Comparison of ENCODE assay signal across 8 cellular contexts in genomic region chr7:140390466-140391190, GRCh38. TPM values are rescaled to one million over a fixed set of nuclear protein-coding genes. Genes with fewer than 3 reads are reported as not detected.
A peak's percentile ranks its signal among the peaks of the same experiment; 100 is the strongest.
DNase-seq lines count a peak whose midpoint lies in the region; ATAC-seq, FAIRE-seq and TF ChIP-seq lines count a peak whose summit lies in the region.

No MANE protein-coding gene starts in this region.

- TF ChIP-seq POLR2A in right lobe of liver (IDR thresholded peaks at IDR 0.05) = no peak
- no peak for TF ChIP-seq POLR2A in HepG2 (IDR thresholded peaks at IDR 0.05; ENCODE audit: insufficient read depth in 1 of 2, low read depth in 2 of 2, low read length in 2 of 2)
- TF ChIP-seq POLR2A in upper lobe of left lung (IDR thresholded peaks at IDR 0.05) = no peak

- H3K9ac ChIP-seq in HepG2 (ENCODE audit: insufficient read depth, low read depth, low read length) (no peak overlapping the region), adipocyte (ENCODE audit: low read length) (no peak overlapping the region)

- H3K4me1 ChIP-seq in right lobe of liver (no peaks in the 10 kb centered on the region), HepG2 (ENCODE audit: insufficient read depth, low read length) (no peaks in the 10 kb centered on the region), adipocyte (ENCODE audit: control insufficient read depth, insufficient read depth, low read length) (peaks cover 14% of the 10 kb centered on the region), upper lobe of left lung (peaks cover 2 to 6% (median 5%) of the 10 kb centered on the region in 4 donors)

- TF ChIP-seq CTCF in right lobe of liver (IDR thresholded peaks at IDR 0.05) (no peak), HepG2 (CRISPR knock-in tag; IDR thresholded peaks at IDR 0.05) (no peak), upper lobe of left lung (IDR thresholded peaks at IDR 0.05) (no peak)

- ATAC-seq in right lobe of liver (peak in 3 of 4 donors; percentile 22 to 35 (median 28)), HepG2 (no peak), HG03135 (IDR thresholded peaks at IDR 0.05; ENCODE audit: unreplicated experiment) (peak; percentile 43), upper lobe of left lung (ENCODE audit: low FRiP score in 2 of 2) (peak; percentile 49 to 51)

- 78% methylated on average over 8 of the region's 8 CpGs for WGBS in right lobe of liver (ENCODE audit: insufficient coverage, low coverage, low lambda C conversion rate, missing lambda C conversion rate)
- WGBS in HepG2 (ENCODE audit: low lambda C conversion rate) = 92% methylated on average over 8 of the region's 8 CpGs
- 79 to 89% methylated on average over 8 of the region's 8 CpGs for WGBS in upper lobe of left lung, 2 donors

- TF ChIP-seq EP300 in HepG2 (IDR thresholded peaks at IDR 0.05; ENCODE audit: low read depth in 2 of 2, low read length in 2 of 2) = no peak
- no peak for TF ChIP-seq EP300 in HepG2 (CRISPR knock-in tag; IDR thresholded peaks at IDR 0.05; ENCODE audit: borderline replicate concordance)
- no peak for TF ChIP-seq EP300 in upper lobe of left lung (IDR thresholded peaks at IDR 0.05)

- POLR2A ChIA-PET in HepG2 (lab: Yijun Ruan, JAX) = no interaction called here

- no TSS peak for BruUV-seq in HepG2 (replicated peaks; lab: Mats Ljungman, UMichigan)

- H3K79me2 ChIP-seq in HepG2 (ENCODE audit: insufficient read depth, low read length) = peaks cover 14% of the 10 kb centered on the region

- in situ Hi-C loops in HepG2 (cut with HindIII; ENCODE audit: extremely low pct_ligation_motif_present, low pct_unique_long_range_greater_than_20kb) = no loop called here

- intact Hi-C loops in right lobe of liver (cut with DNase I) = no loop called here
- intact Hi-C loops in HepG2 (cut with micrococcal nuclease; ENCODE audit: unreplicated experiment) = no loop called here

- CTCF ChIA-PET in HepG2 (lab: Yijun Ruan, JAX; ENCODE audit: low intra/inter-chr PET ratio, low total read pairs) = no interaction called here

- no peaks in the 10 kb centered on the region for H4K20me1 ChIP-seq in HepG2 (ENCODE audit: insufficient read depth, low read length)

- TF ChIP-seq RAD21 in HepG2 (CRISPR knock-in tag; IDR thresholded peaks at IDR 0.05) = no peak

- no peak overlapping the region for H3K4me2 ChIP-seq in HepG2 (ENCODE audit: low read depth, low read length)

- H2AFZ ChIP-seq in HepG2 (ENCODE audit: low read length) = no peak overlapping the region

- H3K36me3 ChIP-seq in right lobe of liver (no peaks in the 10 kb centered on the region), HepG2 (replicated peaks in 1 of 2; ENCODE audit: control insufficient read depth in 1 of 2, insufficient read depth in 2 of 2, low read length in 2 of 2) (no peaks in the 10 kb centered on the region), adipocyte (ENCODE audit: control insufficient read depth, insufficient read depth, low read length, severe bottlenecking) (no peaks in the 10 kb centered on the region), upper lobe of left lung (no peaks in the 10 kb centered on the region)

- H3K27me3 ChIP-seq in right lobe of liver = no peaks in the 10 kb centered on the region
- no peaks in the 10 kb centered on the region for H3K27me3 ChIP-seq in HepG2 (ENCODE audit: control insufficient read depth in 1 of 2, insufficient read depth in 2 of 2, low read length in 2 of 2)
- no peaks in the 10 kb centered on the region for H3K27me3 ChIP-seq in adipocyte (replicated peaks; ENCODE audit: control insufficient read depth, insufficient read depth, low read length)
- no peaks in the 10 kb centered on the region for H3K27me3 ChIP-seq in upper lobe of left lung

- no peak for DNase-seq in right lobe of liver
- no peak for DNase-seq in HepG2 (ENCODE audit: low spot score)
- DNase-seq in adipocyte (ENCODE audit: low read depth) = peak; percentile 20
- peak in 1 of 2 donors; percentile 23 for DNase-seq in upper lobe of left lung
- DNase-seq in NCI-H1048 (lab: John Stamatoyannopoulos, UW) = no peak
- no peak for DNase-seq in NCI-H2196 (lab: John Stamatoyannopoulos, UW; ENCODE audit: unreplicated experiment)
- DNase-seq in retina = no peak

- H3K27ac ChIP-seq in right lobe of liver = no peak overlapping the region
- H3K27ac ChIP-seq in HepG2 (ENCODE audit: extremely low read length, insufficient read depth, low read length) = no peak overlapping the region
- H3K27ac ChIP-seq in upper lobe of left lung = peak overlapping the region in 2 of 4 donors; percentile 29 to 74

- no peak overlapping the region for H3K4me3 ChIP-seq in right lobe of liver
- H3K4me3 ChIP-seq in HepG2 (replicated peaks in 1 of 3; ENCODE audit: insufficient read depth in 1 of 3, low read depth in 2 of 3, low read length in 3 of 3) = no peak overlapping the region
- H3K4me3 ChIP-seq in adipocyte (ENCODE audit: low read length) = no peak overlapping the region
- H3K4me3 ChIP-seq in upper lobe of left lung = no peak overlapping the region

- H3K9me3 ChIP-seq in right lobe of liver (no peaks in the 10 kb centered on the region), HepG2 (ENCODE audit: low read length) (no peaks in the 10 kb centered on the region), adipocyte (ENCODE audit: control insufficient read depth, low read length) (no peaks in the 10 kb centered on the region), upper lobe of left lung (no peaks in the 10 kb centered on the region)

- no peak for FAIRE-seq in HepG2 (lab: Jason Lieb, UNC)

TF ChIP-seq in HepG2, 621 proteins besides CTCF, POLR2A, EP300 and RAD21:
- TF ChIP-seq, protein P1, sequence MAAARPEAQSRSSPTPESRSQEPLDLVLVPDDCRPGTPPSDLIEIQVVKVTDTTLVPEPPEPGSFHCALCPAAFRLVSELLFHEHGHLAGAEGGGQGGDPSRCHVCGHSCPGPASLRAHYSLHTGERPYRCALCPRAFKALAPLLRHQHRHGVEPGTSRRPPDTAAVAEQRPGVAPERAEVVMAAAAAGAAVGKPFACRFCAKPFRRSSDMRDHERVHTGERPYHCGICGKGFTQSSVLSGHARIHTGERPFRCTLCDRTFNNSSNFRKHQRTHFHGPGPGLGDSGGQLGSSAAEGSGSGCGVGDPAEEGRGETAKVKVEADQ (CRISPR knock-in tag; IDR thresholded peaks at IDR 0.05; ENCODE audit: borderline replicate concordance) = no peak
TF ChIP-seq in HepG2: peak in this region for 0.

RNA-seq across cellular contexts. Expression of gene SLC37A3, which starts 7.7 kb away (rescaled TPM):
- 10 to 100 TPM in 4 of 6 experiments, 1 to 10 TPM in 2; 9.5 to 22.2 (median 13.6) TPM for total RNA-seq in right lobe of liver
- total RNA-seq in HepG2 (2016; rRNA removed; fragmentation: Illumina TruSeq; extraction: Trizol) = 12.9 and 21.3 TPM in 2 replicates
- 19.8 and 21.8 TPM in 2 replicates for total RNA-seq in HepG2 (2016; cell fraction: cytosol; rRNA removed; fragmentation: Illumina TruSeq; extraction: Trizol; ENCODE audit: low read depth)
- total RNA-seq in HepG2 (2016; cell fraction: insoluble cytoplasmic fraction; rRNA removed; fragmentation: Illumina TruSeq; extraction: Trizol) = 12.2 and 20.5 TPM in 2 replicates
- total RNA-seq in HepG2 (2016; cell fraction: membrane; rRNA removed; fragmentation: Illumina TruSeq; extraction: Trizol) = 13.9 and 15.8 TPM in 2 replicates
- total RNA-seq in HepG2 (2016; cell fraction: nucleus; rRNA removed; fragmentation: Illumina TruSeq; extraction: Trizol) = 31.8 and 37.4 TPM in 2 replicates
- 27.9 and 32.6 TPM in 2 replicates for polyA plus RNA-seq in HepG2 (2011; rRNA removed)
- 16.9 and 20.1 TPM in 2 replicates for polyA plus RNA-seq in HepG2 (2011; cell fraction: cytosol; rRNA removed)
- polyA plus RNA-seq in HepG2 (2011; cell fraction: nucleus; rRNA removed) = 82.0 and 99.8 TPM in 2 replicates
- 14.2 and 17.0 TPM in 2 replicates for polyA plus RNA-seq in HepG2 (2012)
- polyA plus RNA-seq in HepG2 (2016; cell fraction: cytosol; fragmentation: Illumina TruSeq; extraction: Trizol; ENCODE audit: low read depth) = 1.5 and 1.9 TPM in 2 replicates
- 8.7 and 11.0 TPM in 2 replicates for polyA plus RNA-seq in HepG2 (2016; cell fraction: insoluble cytoplasmic fraction; fragmentation: Illumina TruSeq; extraction: Trizol; ENCODE audit: low read depth)
- 4.4 and 5.6 TPM in 2 replicates for polyA plus RNA-seq in HepG2 (2016; cell fraction: membrane; fragmentation: Illumina TruSeq; extraction: Trizol; ENCODE audit: low read depth)
- 43.1 and 47.8 TPM in 2 replicates for polyA plus RNA-seq in HepG2 (2016; cell fraction: nucleus; fragmentation: Illumina TruSeq; extraction: Trizol; ENCODE audit: insufficient read depth, low read depth)
- 37.2 and 46.0 TPM in 2 replicates for polyA minus RNA-seq in HepG2 (2011; rRNA and poly(A)+ RNA removed; ENCODE audit: low replicate concordance)
- polyA minus RNA-seq in HepG2 (2011; cell fraction: cytosol; rRNA and poly(A)+ RNA removed) = 14.3 and 15.8 TPM in 2 replicates
- 61.8 and 62.4 TPM in 2 replicates for polyA minus RNA-seq in HepG2 (2011; cell fraction: nucleus; rRNA and poly(A)+ RNA removed)
- total RNA-seq in upper lobe of left lung = 10 to 100 TPM; 28.5 to 71.7 (median 39.0) TPM

RNA-seq across cellular contexts. Expression of gene RAB19, which starts 13.2 kb away (rescaled TPM):
- total RNA-seq in right lobe of liver = 1 to 10 TPM in 1 of 6 experiments, under 1 TPM in 1, not detected in 4; 0.27 to 1.0 TPM
- total RNA-seq in HepG2 (2016; rRNA removed; fragmentation: Illumina TruSeq; extraction: Trizol) = 0.31 and 0.36 TPM in 2 replicates
- total RNA-seq in HepG2 (2016; cell fraction: cytosol; rRNA removed; fragmentation: Illumina TruSeq; extraction: Trizol; ENCODE audit: low read depth) = not detected in 2 replicates
- total RNA-seq in HepG2 (2016; cell fraction: insoluble cytoplasmic fraction; rRNA removed; fragmentation: Illumina TruSeq; extraction: Trizol) = 0.19 and 0.45 TPM in 2 replicates
- 0.28 TPM in 1 of 2 replicates, not detected in the other for total RNA-seq in HepG2 (2016; cell fraction: membrane; rRNA removed; fragmentation: Illumina TruSeq; extraction: Trizol)
- not detected in 2 replicates for total RNA-seq in HepG2 (2016; cell fraction: nucleus; rRNA removed; fragmentation: Illumina TruSeq; extraction: Trizol)
- polyA plus RNA-seq in HepG2 (2011; rRNA removed) = not detected in 2 replicates
- not detected in 2 replicates for polyA plus RNA-seq in HepG2 (2011; cell fraction: cytosol; rRNA removed)
- not detected in 2 replicates for polyA plus RNA-seq in HepG2 (2011; cell fraction: nucleus; rRNA removed)
- polyA plus RNA-seq in HepG2 (2012) = not detected in 2 replicates
- polyA plus RNA-seq in HepG2 (2016; cell fraction: cytosol; fragmentation: Illumina TruSeq; extraction: Trizol; ENCODE audit: low read depth) = not detected in 2 replicates
- not detected in 2 replicates for polyA plus RNA-seq in HepG2 (2016; cell fraction: insoluble cytoplasmic fraction; fragmentation: Illumina TruSeq; extraction: Trizol; ENCODE audit: low read depth)
- not detected in 2 replicates for polyA plus RNA-seq in HepG2 (2016; cell fraction: membrane; fragmentation: Illumina TruSeq; extraction: Trizol; ENCODE audit: low read depth)
- polyA plus RNA-seq in HepG2 (2016; cell fraction: nucleus; fragmentation: Illumina TruSeq; extraction: Trizol; ENCODE audit: insufficient read depth, low read depth) = not detected in 2 replicates
- polyA minus RNA-seq in HepG2 (2011; rRNA and poly(A)+ RNA removed; ENCODE audit: low replicate concordance) = not detected in 2 replicates
- polyA minus RNA-seq in HepG2 (2011; cell fraction: cytosol; rRNA and poly(A)+ RNA removed) = not detected in 2 replicates
- not detected in 2 replicates for polyA minus RNA-seq in HepG2 (2011; cell fraction: nucleus; rRNA and poly(A)+ RNA removed)
- 1 to 10 TPM; 1.2 to 7.3 (median 2.8) TPM for total RNA-seq in upper lobe of left lung
